In genomic region chr4:6329478-6330383, GRCh38 we compare ENCODE assay signal across 1 cellular context.
A peak's percentile ranks its signal among the peaks of the same experiment; 100 is the strongest.
TF ChIP-seq lines count a peak whose summit lies in the region.

No MANE protein-coding gene starts in this region.

TF ChIP-seq in HepG2, 621 proteins besides CTCF, POLR2A, EP300 and RAD21 (continued from another document and continues in another):
- TF ChIP-seq, protein P1, sequence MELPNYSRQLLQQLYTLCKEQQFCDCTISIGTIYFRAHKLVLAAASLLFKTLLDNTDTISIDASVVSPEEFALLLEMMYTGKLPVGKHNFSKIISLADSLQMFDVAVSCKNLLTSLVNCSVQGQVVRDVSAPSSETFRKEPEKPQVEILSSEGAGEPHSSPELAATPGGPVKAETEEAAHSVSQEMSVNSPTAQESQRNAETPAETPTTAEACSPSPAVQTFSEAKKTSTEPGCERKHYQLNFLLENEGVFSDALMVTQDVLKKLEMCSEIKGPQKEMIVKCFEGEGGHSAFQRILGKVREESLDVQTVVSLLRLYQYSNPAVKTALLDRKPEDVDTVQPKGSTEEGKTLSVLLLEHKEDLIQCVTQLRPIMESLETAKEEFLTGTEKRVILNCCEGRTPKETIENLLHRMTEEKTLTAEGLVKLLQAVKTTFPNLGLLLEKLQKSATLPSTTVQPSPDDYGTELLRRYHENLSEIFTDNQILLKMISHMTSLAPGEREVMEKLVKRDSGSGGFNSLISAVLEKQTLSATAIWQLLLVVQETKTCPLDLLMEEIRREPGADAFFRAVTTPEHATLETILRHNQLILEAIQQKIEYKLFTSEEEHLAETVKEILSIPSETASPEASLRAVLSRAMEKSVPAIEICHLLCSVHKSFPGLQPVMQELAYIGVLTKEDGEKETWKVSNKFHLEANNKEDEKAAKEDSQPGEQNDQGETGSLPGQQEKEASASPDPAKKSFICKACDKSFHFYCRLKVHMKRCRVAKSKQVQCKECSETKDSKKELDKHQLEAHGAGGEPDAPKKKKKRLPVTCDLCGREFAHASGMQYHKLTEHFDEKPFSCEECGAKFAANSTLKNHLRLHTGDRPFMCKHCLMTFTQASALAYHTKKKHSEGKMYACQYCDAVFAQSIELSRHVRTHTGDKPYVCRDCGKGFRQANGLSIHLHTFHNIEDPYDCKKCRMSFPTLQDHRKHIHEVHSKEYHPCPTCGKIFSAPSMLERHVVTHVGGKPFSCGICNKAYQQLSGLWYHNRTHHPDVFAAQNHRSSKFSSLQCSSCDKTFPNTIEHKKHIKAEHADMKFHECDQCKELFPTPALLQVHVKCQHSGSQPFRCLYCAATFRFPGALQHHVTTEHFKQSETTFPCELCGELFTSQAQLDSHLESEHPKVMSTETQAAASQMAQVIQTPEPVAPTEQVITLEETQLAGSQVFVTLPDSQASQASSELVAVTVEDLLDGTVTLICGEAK (IDR thresholded peaks at IDR 0.05), result no peak
- TF ChIP-seq, protein P1 (CRISPR knock-in tag; IDR thresholded peaks at IDR 0.05), result no peak
- TF ChIP-seq ZFY (CRISPR knock-in tag; IDR thresholded peaks at IDR 0.05) (no peak), PLSCR1 (CRISPR knock-in tag; IDR thresholded peaks at IDR 0.05; ENCODE audit: borderline replicate concordance) (no peak), NR2C2 (CRISPR knock-in tag; IDR thresholded peaks at IDR 0.05; ENCODE audit: borderline replicate concordance) (peak; percentile 40; the same call in 1 of the 2 replicates), TFAP4 (IDR thresholded peaks at IDR 0.05; ENCODE audit: borderline replicate concordance, low read depth) (0 out of 2 replicates have a peak, but pooled peaks have one; percentile 39), MTF2 (CRISPR knock-in tag; IDR thresholded peaks at IDR 0.05; ENCODE audit: borderline replicate concordance) (no peak), ZEB1 (IDR thresholded peaks at IDR 0.05; ENCODE audit: insufficient replicate concordance, low read depth) (no peak), ARID5B (CRISPR knock-in tag; IDR thresholded peaks at IDR 0.05) (peak; percentile 41; the same call in 1 of the 2 replicates), ZNF512B (CRISPR knock-in tag; IDR thresholded peaks at IDR 0.05; ENCODE audit: borderline replicate concordance) (no peak; the same call in 1 of the 2 replicates), ZNF788 (CRISPR knock-in tag; IDR thresholded peaks at IDR 0.05; ENCODE audit: borderline replicate concordance) (peak; percentile 22; the same call in 1 of the 2 replicates), TBL1XR1 (IDR thresholded peaks at IDR 0.05; ENCODE audit: borderline replicate concordance, low read length, partially characterized antibody) (no peak), ZBED4 (CRISPR knock-in tag; IDR thresholded peaks at IDR 0.05; ENCODE audit: borderline replicate concordance) (no peak), AKNA (CRISPR knock-in tag; IDR thresholded peaks at IDR 0.05; ENCODE audit: borderline replicate concordance) (no peak), SNAPC2 (CRISPR knock-in tag; IDR thresholded peaks at IDR 0.05) (no peak), SIN3A (IDR thresholded peaks at IDR 0.05; ENCODE audit: borderline replicate concordance, low read depth, low read length) (no peak), ESRRA (CRISPR knock-in tag; IDR thresholded peaks at IDR 0.05; ENCODE audit: low read depth) (0 out of 2 replicates have a peak, but pooled peaks have one; percentile 45), ZMYM2 (CRISPR knock-in tag; IDR thresholded peaks at IDR 0.05) (0 out of 2 replicates have a peak, but pooled peaks have one; percentile 39), CENPT (CRISPR knock-in tag; IDR thresholded peaks at IDR 0.05; ENCODE audit: low read depth) (no peak), ZMYM3 (CRISPR knock-in tag; IDR thresholded peaks at IDR 0.05) (0 out of 2 replicates have a peak, but pooled peaks have one; percentile 49), CEBPB (IDR thresholded peaks at IDR 0.05; ENCODE audit: borderline replicate concordance, low read depth, low read length) (no peak)
- TF ChIP-seq, protein P2, sequence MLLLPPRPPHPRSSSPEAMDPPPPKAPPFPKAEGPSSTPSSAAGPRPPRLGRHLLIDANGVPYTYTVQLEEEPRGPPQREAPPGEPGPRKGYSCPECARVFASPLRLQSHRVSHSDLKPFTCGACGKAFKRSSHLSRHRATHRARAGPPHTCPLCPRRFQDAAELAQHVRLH (CRISPR knock-in tag; IDR thresholded peaks at IDR 0.05; ENCODE audit: borderline replicate concordance, low read depth), result no peak
